Comparison of ENCODE assay signal across 14 cellular contexts in the genomic region with DNA sequence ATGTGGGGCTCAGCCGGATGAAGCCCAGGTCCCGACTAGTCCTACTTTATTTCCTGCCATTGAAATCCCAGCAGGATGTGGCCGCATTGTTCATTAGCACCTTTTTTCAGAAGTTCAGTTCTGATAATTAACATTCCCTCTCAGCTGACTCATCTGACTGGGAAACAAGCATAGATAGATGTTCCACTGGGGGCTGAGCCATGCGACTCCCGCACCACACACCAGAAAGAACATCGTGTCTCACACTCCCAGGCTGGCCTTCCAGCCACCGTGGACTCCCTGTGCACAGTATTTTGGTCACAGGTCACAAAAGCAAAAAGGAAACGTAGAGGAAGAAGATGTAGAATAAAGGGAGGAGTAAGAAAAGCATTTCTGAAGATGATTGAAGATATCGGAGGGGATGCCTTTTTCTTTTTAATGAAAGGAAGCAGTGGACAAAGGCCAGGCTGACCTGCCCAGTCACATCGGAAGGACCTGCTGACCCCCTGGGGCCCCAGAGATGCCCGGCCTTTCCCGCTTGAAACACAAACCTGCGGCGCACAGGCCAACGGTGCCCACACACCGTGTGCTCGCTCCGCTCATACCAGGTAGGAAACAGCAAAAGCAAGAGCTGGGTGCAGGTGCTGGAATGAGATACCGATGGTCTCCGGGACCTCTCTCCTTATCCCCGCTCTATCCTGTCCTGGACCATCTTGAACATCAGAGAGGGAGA. TPM values are rescaled to one million over a fixed set of nuclear protein-coding genes. Genes with fewer than 3 reads are reported as not detected.
DNase-seq lines count a peak whose midpoint lies in the region; ATAC-seq and TF ChIP-seq lines count a peak whose summit lies in the region.
"Had no signal": no experiment of that assay in that cellular context is flagged by ENCODE, and none has a peak within 500 bp of the region (broad histone marks: within the 10 kb centered on the region; RNA-seq: fewer than 3 reads in every experiment).

No MANE protein-coding gene starts in this region.

- peaks cover 69% of the 10 kb centered on the region for H3K4me1 Mint-ChIP-seq in WTC11
- H3K4me1 Mint-ChIP-seq: stimulated activated memory B cell treated with anti-CD40 and anti-IgM and Interleukin-4, amounts not matched to agents 10 μg/mL and 1 μg/mL and 100 μg/mL, for 72 hours had no signal

- ATAC-seq in WTC11 (no peak; the same call in 1 of the 2 replicates), esophagus mucosa (peak; percentile 44), lung (ENCODE audit: insufficient read depth, low FRiP score) (peak; percentile 4), HG03457 (IDR thresholded peaks at IDR 0.05; ENCODE audit: unreplicated experiment) (no peak), HG03354 (IDR thresholded peaks at IDR 0.05; ENCODE audit: poor library complexity, severe bottlenecking, unreplicated experiment) (no peak), GM19035 (IDR thresholded peaks at IDR 0.05; ENCODE audit: unreplicated experiment) (no peak)
- ATAC-seq: stimulated activated memory B cell treated with anti-CD40 and anti-IgM and Interleukin-4, amounts not matched to agents 10 μg/mL and 1 μg/mL and 100 μg/mL, for 72 hours; T-cell had no signal

- H3K4me1 ChIP-seq in lung (ENCODE audit: control insufficient read depth in 2 of 2, insufficient read depth in 2 of 2, low read length in 2 of 2) = peaks cover 26 to 46% of the 10 kb centered on the region in 2 donors

- H3K36me3 Mint-ChIP-seq in WTC11 = peaks cover 13% of the 10 kb centered on the region

- CTCF ChIA-PET in WTC11 (lab: Charles Lee) = interaction anchor here (0.5 kb wide), 1 partner anchor 12 kb away, joined by 6 read pairs; no protein-coding TSS in a partner anchor

- no peak overlapping the region; the same call in 1 of the 2 replicates for H3K4me3 Mint-ChIP-seq in WTC11
- H3K4me3 Mint-ChIP-seq: naive B cell; stimulated activated memory B cell treated with anti-CD40 and anti-IgM and Interleukin-4, amounts not matched to agents 10 μg/mL and 1 μg/mL and 100 μg/mL, for 72 hours; T-cell had no signal

- H3K27me3 ChIP-seq in lung (ENCODE audit: control insufficient read depth, insufficient read depth) = no peaks in the 10 kb centered on the region

- WGBS in lung, 2 donors = 73 to 83% methylated on average over 21 of the region's 21 CpGs

- no peaks in the 10 kb centered on the region for H3K9me3 Mint-ChIP-seq in WTC11
- H3K9me3 Mint-ChIP-seq: naive B cell; stimulated activated memory B cell treated with anti-CD40 and anti-IgM and Interleukin-4, amounts not matched to agents 10 μg/mL and 1 μg/mL and 100 μg/mL, for 72 hours; T-cell had no signal

- peak overlapping the region; percentile 95 for H3K27ac Mint-ChIP-seq in WTC11
- H3K27ac Mint-ChIP-seq: stimulated activated memory B cell treated with anti-CD40 and anti-IgM and Interleukin-4, amounts not matched to agents 10 μg/mL and 1 μg/mL and 100 μg/mL, for 72 hours; T-cell had no signal

- peaks cover 0 to 30% of the 10 kb centered on the region in 2 donors for H3K36me3 ChIP-seq in lung (ENCODE audit: control insufficient read depth in 2 of 2, insufficient read depth in 2 of 2, low read length in 2 of 2)

- POLR2A ChIA-PET in WTC11 (lab: Charles Lee) = no interaction called here

- DNase-seq in WTC11 (ENCODE audit: low spot score) (no peak), lung (ENCODE audit: low spot score) (no peak), HPDE6-E6E7 (ENCODE audit: extremely low spot score) (no peak)
- DNase-seq: activated CD4-positive, alpha-beta T cell treated with anti-CD3 and anti-CD28 coated beads, Interleukin-2, amount 50 U/mL, for 4 hours; HCEC 1CT; naive B cell; NCI-H1930; T-cell had no signal

- H3K9me3 ChIP-seq in lung (ENCODE audit: control insufficient read depth in 2 of 2, insufficient read depth in 1 of 2, low read length in 1 of 2) = no peaks in the 10 kb centered on the region

- TF ChIP-seq CTCF in WTC11 (IDR thresholded peaks at IDR 0.05) = no peak
- TF ChIP-seq CTCF in lung (IDR thresholded peaks at IDR 0.05; ENCODE audit: control extremely low read depth, extremely low read depth) = no peak

- H3K27ac ChIP-seq in lung (ENCODE audit: low read depth in 1 of 2, low read length in 1 of 2) (peak overlapping the region; percentile 59 to 75), temporal lobe (ENCODE audit: low read depth, low read length) (peak overlapping the region; percentile 49)

- no peak overlapping the region for H3K4me3 ChIP-seq in lung

- H3K27me3 Mint-ChIP-seq in WTC11 (ENCODE audit: low read depth) = no peaks in the 10 kb centered on the region
- H3K27me3 Mint-ChIP-seq: stimulated activated memory B cell treated with anti-CD40 and anti-IgM and Interleukin-4, amounts not matched to agents 10 μg/mL and 1 μg/mL and 100 μg/mL, for 72 hours had no signal

TF ChIP-seq in WTC11, 78 proteins besides CTCF, POLR2A, EP300 and RAD21:
- TF ChIP-seq TP53 (CRISPR knock-in tag; IDR thresholded peaks at IDR 0.05) = no peak
- TF ChIP-seq SP1 (CRISPR knock-in tag; conservative IDR thresholded peaks at IDR 0.05) = no peak
- TF ChIP-seq FOXP1 (CRISPR knock-in tag; IDR thresholded peaks at IDR 0.05; ENCODE audit: borderline replicate concordance) = no peak
- TF ChIP-seq, protein P1, sequence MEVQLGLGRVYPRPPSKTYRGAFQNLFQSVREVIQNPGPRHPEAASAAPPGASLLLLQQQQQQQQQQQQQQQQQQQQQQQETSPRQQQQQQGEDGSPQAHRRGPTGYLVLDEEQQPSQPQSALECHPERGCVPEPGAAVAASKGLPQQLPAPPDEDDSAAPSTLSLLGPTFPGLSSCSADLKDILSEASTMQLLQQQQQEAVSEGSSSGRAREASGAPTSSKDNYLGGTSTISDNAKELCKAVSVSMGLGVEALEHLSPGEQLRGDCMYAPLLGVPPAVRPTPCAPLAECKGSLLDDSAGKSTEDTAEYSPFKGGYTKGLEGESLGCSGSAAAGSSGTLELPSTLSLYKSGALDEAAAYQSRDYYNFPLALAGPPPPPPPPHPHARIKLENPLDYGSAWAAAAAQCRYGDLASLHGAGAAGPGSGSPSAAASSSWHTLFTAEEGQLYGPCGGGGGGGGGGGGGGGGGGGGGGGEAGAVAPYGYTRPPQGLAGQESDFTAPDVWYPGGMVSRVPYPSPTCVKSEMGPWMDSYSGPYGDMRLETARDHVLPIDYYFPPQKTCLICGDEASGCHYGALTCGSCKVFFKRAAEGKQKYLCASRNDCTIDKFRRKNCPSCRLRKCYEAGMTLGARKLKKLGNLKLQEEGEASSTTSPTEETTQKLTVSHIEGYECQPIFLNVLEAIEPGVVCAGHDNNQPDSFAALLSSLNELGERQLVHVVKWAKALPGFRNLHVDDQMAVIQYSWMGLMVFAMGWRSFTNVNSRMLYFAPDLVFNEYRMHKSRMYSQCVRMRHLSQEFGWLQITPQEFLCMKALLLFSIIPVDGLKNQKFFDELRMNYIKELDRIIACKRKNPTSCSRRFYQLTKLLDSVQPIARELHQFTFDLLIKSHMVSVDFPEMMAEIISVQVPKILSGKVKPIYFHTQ (CRISPR knock-in tag; IDR thresholded peaks at IDR 0.05) = no peak

RNA-seq across cellular contexts. Expression of gene RPS6KA2, which starts 11.8 kb away (rescaled TPM):
- total RNA-seq in WTC11 (2021) (19.2 to 24.2 TPM (median 20.3 TPM) in 3 replicates), esophagus mucosa (17.1 TPM), lung (100 to 1,000 TPM; 109 to 185 TPM), temporal lobe (30.2 TPM)
- polyA plus RNA-seq in lung = 100 to 1,000 TPM in 1 of 2 donors, 10 to 100 TPM in 1; 61.9 to 102 TPM

RNA-seq across cellular contexts. Expression of gene RAMACL, which starts 28.7 kb away (rescaled TPM):
- 0.30 to 0.79 TPM (median 0.53 TPM) in 3 replicates for total RNA-seq in WTC11 (2021)
- 0.88 TPM for total RNA-seq in esophagus mucosa
- 10 to 100 TPM in 1 of 2 donors, 1 to 10 TPM in 1; 7.8 to 17.6 TPM for total RNA-seq in lung
- under 1 TPM; 0.30 to 0.77 TPM for polyA plus RNA-seq in lung
- total RNA-seq in temporal lobe = 1.5 TPM

Comparison
In these comparisons a context has a peak if more than half of its experiments do, and no peak if none do; other contexts are left out.
1. ATAC-seq: peak in esophagus mucosa (single experiment) and lung (single experiment); none in WTC11 (single experiment), HG03457 (single experiment), HG03354 (single experiment) and GM19035 (single experiment).